In genomic region chr5:13472834-13473233, GRCh38 we compare ENCODE assay signal across 32 cellular contexts.
"Had no signal": no experiment of that assay in that cellular context is flagged by ENCODE, and none has a peak within 500 bp of the region (broad histone marks: within the 10 kb centered on the region; RNA-seq: fewer than 3 reads in every experiment).

No MANE protein-coding gene starts in this region.

- H3K36me3 ChIP-seq: adrenal gland, ascending aorta, brain microvascular endothelial cell, breast epithelium, cardiac muscle cell had no signal

- H3K27me3 ChIP-seq: adrenal gland, ascending aorta, body of pancreas, brain microvascular endothelial cell, breast epithelium, cardiac muscle cell had no signal

- H3K9me3 ChIP-seq: adrenal gland, ascending aorta, body of pancreas, breast epithelium had no signal

- FAIRE-seq: astrocyte, bronchial epithelial cell had no signal

- DNase-seq: activated effector memory CD4-positive, alpha-beta T cell treated with anti-CD3 and anti-CD28 coated beads, Interleukin-2, amount 50 U/mL, for 16 hours; activated effector memory CD4-positive, alpha-beta T cell treated with Interleukin-2 at 50 U/mL for 16 hours; activated gamma-delta T cell; activated gamma-delta T cell treated with Interleukin-2 at 50 U/mL for 16 hours; activated naive CD4-positive, alpha-beta T cell; activated naive CD4-positive, alpha-beta T cell treated with anti-CD3 and anti-CD28 coated beads for 36 hours; activated naive CD4-positive, alpha-beta T cell treated with anti-CD3 and anti-CD28 coated beads, Interleukin-2, amount 10 ng/mL, durations not matched to agents 7 days and 5 days; activated naive CD4-positive, alpha-beta T cell treated with anti-CD3 and anti-CD28 coated beads, Interleukin-2, amount 50 U/mL, for 16 hours; activated naive CD4-positive, alpha-beta T cell treated with Interleukin-2 at 50 U/mL for 16 hours; activated naive CD8-positive, alpha-beta T cell treated with anti-CD3 and anti-CD28 coated beads for 36 hours; activated naive CD8-positive, alpha-beta T cell treated with anti-CD3 and anti-CD28 coated beads, Interleukin-2, amount 10 ng/mL, durations not matched to agents 7 days and 5 days; activated naive CD8-positive, alpha-beta T cell treated with anti-CD3 and anti-CD28 coated beads, Interleukin-2, amount 50 U/mL, for 24 hours; activated T-cell treated with anti-CD3 and anti-CD28 coated beads, Interleukin-2, amount 50 U/mL, for 1 hour; activated T-cell treated with anti-CD3 and anti-CD28 coated beads, Interleukin-2, amount 50 U/mL, for 24 hours; activated T-cell treated with anti-CD3 and anti-CD28 coated beads, Interleukin-2, amount 50 U/mL, for 4 hours; activated T-cell treated with anti-CD3 and anti-CD28 coated beads, Interleukin-2, amount 50 U/mL, for 48 hours; activated T-cell treated with anti-CD3 and anti-CD28 coated beads, Interleukin-2, amount 50 U/mL, for 72 hours; adrenal gland; amniotic stem cell; amygdala; anterior cingulate cortex; aorta; body of pancreas; brain microvascular endothelial cell; caudate nucleus; central memory CD4-positive, alpha-beta T cell; cerebellar nuclear complex had no signal

- H3K4me1 ChIP-seq: adrenal gland, ascending aorta, body of pancreas, breast epithelium had no signal

- H3K4me3 ChIP-seq: adrenal gland, ascending aorta, body of pancreas, breast epithelium, cardiac muscle cell had no signal

- H3K27ac ChIP-seq: adrenal gland, ascending aorta, body of pancreas, brain microvascular endothelial cell, breast epithelium, cardiac muscle cell had no signal
